8 cellular contexts compared by ENCODE assay signal in the genomic region with DNA sequence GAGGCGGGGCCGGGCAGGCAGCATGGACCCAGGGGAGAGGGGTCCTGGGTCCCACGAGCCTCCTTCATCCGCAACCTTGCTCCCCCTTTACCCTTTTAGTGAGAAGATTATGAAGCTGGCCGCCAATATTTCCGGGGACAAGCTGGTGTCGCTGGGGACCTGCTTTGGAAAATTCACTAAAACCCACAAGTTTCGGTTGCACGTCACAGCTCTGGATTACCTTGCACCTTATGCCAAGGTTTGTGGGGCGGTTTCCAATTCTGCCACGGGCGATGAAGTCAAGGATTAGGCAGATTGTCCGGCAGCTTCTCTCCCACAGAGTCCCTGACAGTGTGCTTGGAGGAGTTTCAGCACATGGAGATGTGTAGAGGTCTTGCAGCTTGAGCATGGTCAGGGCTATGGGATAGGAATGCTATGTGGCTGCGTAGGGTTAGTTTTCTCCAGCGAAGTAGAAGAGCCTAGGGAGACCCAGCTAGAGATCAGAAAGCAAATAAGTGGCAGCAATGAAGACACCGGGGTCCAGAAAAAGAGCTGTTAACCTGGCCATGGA. TPM values are rescaled to one million over a fixed set of nuclear protein-coding genes. Genes with fewer than 3 reads are reported as not detected.
DNase-seq lines count a peak whose midpoint lies in the region; ATAC-seq and TF ChIP-seq lines count a peak whose summit lies in the region.

No MANE protein-coding gene starts in this region.

- H3K4me1 ChIP-seq in cardiac muscle cell (ENCODE audit: low read depth) = peaks cover 13% of the 10 kb centered on the region

- DNase-seq in cardiac muscle cell (ENCODE audit: low read depth in 1 of 2, low spot score in 1 of 2) (peak in 1 of 2 donors; percentile 25), left cardiac atrium (no peak), immature natural killer cell (peak in 1 of 3 donors; percentile 11), NCI-H446 (lab: John Stamatoyannopoulos, UW) (no peak)
- DNase-seq in stimulated activated naive CD8-positive, alpha-beta T cell treated with anti-CD3 and anti-CD28 coated beads, Interleukin-15, Interleukin-2, amounts not matched to agents 100 U/mL and 50 U/mL, for 24 hours = peak; percentile 42
- DNase-seq in activated CD4-positive, CD25-positive, alpha-beta regulatory T cell treated with anti-CD3 and anti-CD28 coated beads, Interleukin-2, amount 50 U/mL, for 72 hours = no peak
- no peak for DNase-seq in effector CD4-positive, alpha-beta T cell

- peaks cover 25% of the 10 kb centered on the region for H3K36me3 ChIP-seq in cardiac muscle cell

- peak overlapping the region; percentile 85 for H3K27ac ChIP-seq in cardiac muscle cell

- H3K27me3 Mint-ChIP-seq in activated T-helper 17 cell treated with anti-CD3 and anti-CD28 coated beads, Interleukin-2, amount 50 U/mL, for 72 hours = no peaks in the 10 kb centered on the region
- peaks cover 0 to 1% (median 1%) of the 10 kb centered on the region in 3 donors for H3K27me3 Mint-ChIP-seq in immature natural killer cell (ENCODE audit: low read depth in 3 of 3)

- peak overlapping the region; percentile 100 for H3K27ac Mint-ChIP-seq in activated T-helper 17 cell treated with anti-CD3 and anti-CD28 coated beads, Interleukin-2, amount 50 U/mL, for 72 hours
- H3K27ac Mint-ChIP-seq in immature natural killer cell = peak overlapping the region; percentile 86 to 99 (median 97)

- H3K27me3 ChIP-seq in cardiac muscle cell = no peaks in the 10 kb centered on the region

- no peaks in the 10 kb centered on the region for H3K9me3 ChIP-seq in cardiac muscle cell (ENCODE audit: low read depth)

- no peak for TF ChIP-seq CTCF in cardiac muscle cell (IDR thresholded peaks at IDR 0.05; ENCODE audit: low read depth, low read length)

- H3K4me3 ChIP-seq in cardiac muscle cell = peak overlapping the region; percentile 75

- peak overlapping the region; percentile 100 for H3K4me3 Mint-ChIP-seq in activated T-helper 17 cell treated with anti-CD3 and anti-CD28 coated beads, Interleukin-2, amount 50 U/mL, for 72 hours
- peak overlapping the region; percentile 97 to 100 (median 98) for H3K4me3 Mint-ChIP-seq in immature natural killer cell

- H3K36me3 Mint-ChIP-seq in activated T-helper 17 cell treated with anti-CD3 and anti-CD28 coated beads, Interleukin-2, amount 50 U/mL, for 72 hours (ENCODE audit: low read depth) = peaks cover 85% of the 10 kb centered on the region
- H3K36me3 Mint-ChIP-seq in immature natural killer cell = peaks cover 11 to 13% (median 12%) of the 10 kb centered on the region in 3 donors

- H3K4me1 Mint-ChIP-seq in activated T-helper 17 cell treated with anti-CD3 and anti-CD28 coated beads, Interleukin-2, amount 50 U/mL, for 72 hours = peaks cover 28% of the 10 kb centered on the region
- peaks cover 47 to 65% of the 10 kb centered on the region in 2 donors for H3K4me1 Mint-ChIP-seq in immature natural killer cell

- intact Hi-C loops in left cardiac atrium (cut with DNase I) = loop anchor here in 1 of 2 donors (5.0 kb wide), 1 partner anchor 42 kb away; no protein-coding TSS in a partner anchor

- H3K9me3 Mint-ChIP-seq in activated T-helper 17 cell treated with anti-CD3 and anti-CD28 coated beads, Interleukin-2, amount 50 U/mL, for 72 hours = no peaks in the 10 kb centered on the region
- H3K9me3 Mint-ChIP-seq in immature natural killer cell = no peaks in the 10 kb centered on the region

- ATAC-seq in left cardiac atrium = no peak
- peak; percentile 4 for ATAC-seq in activated T-helper 17 cell treated with anti-CD3 and anti-CD28 coated beads, Interleukin-2, amount 50 U/mL, for 72 hours (replicated peaks)
- ATAC-seq in stimulated activated naive CD8-positive, alpha-beta T cell treated with anti-CD3 and anti-CD28 coated beads, Interleukin-15, Interleukin-2, amounts not matched to agents 100 U/mL and 50 U/mL, for 24 hours = peak; percentile 0

RNA-seq across cellular contexts. Expression of gene NIP7, which starts 0.6 kb away (rescaled TPM):
- total RNA-seq in cardiac muscle cell (8.5 and 9.5 TPM in 2 replicates), left cardiac atrium (10 to 100 TPM in 1 of 2 donors, 1 to 10 TPM in 1; 9.1 to 20.8 TPM)
- polyA plus RNA-seq in cardiac muscle cell (23.6 and 26.1 TPM in 2 replicates), immature natural killer cell (10 to 100 TPM; 13.0 to 24.9 (median 23.2) TPM)
- 10 to 100 TPM; 26.3 to 34.0 TPM for total RNA-seq in activated T-helper 17 cell treated with anti-CD3 and anti-CD28 coated beads, Interleukin-2, amount 50 U/mL, for 72 hours

RNA-seq across cellular contexts. Expression of gene COG8, which starts 0.8 kb away (rescaled TPM):
- total RNA-seq in cardiac muscle cell (79.2 and 95.3 TPM in 2 replicates), left cardiac atrium (10 to 100 TPM; 20.5 to 21.9 TPM)
- polyA plus RNA-seq in cardiac muscle cell (54.5 and 62.6 TPM in 2 replicates), immature natural killer cell (10 to 100 TPM; 36.6 to 52.0 (median 44.4) TPM)
- total RNA-seq in activated T-helper 17 cell treated with anti-CD3 and anti-CD28 coated beads, Interleukin-2, amount 50 U/mL, for 72 hours = 10 to 100 TPM; 29.7 to 34.2 TPM

RNA-seq across cellular contexts. Expression of gene PDF, which starts 9.8 kb away (rescaled TPM):
- 16.1 and 16.7 TPM in 2 replicates for total RNA-seq in cardiac muscle cell
- 12.0 and 13.2 TPM in 2 replicates for polyA plus RNA-seq in cardiac muscle cell
- 1 to 10 TPM; 6.2 to 9.4 TPM for total RNA-seq in left cardiac atrium
- total RNA-seq in activated T-helper 17 cell treated with anti-CD3 and anti-CD28 coated beads, Interleukin-2, amount 50 U/mL, for 72 hours = 10 to 100 TPM in 1 of 2 donors, 1 to 10 TPM in 1; 8.4 to 20.6 TPM
- 1 to 10 TPM; 6.3 to 10.0 (median 6.3) TPM for polyA plus RNA-seq in immature natural killer cell

RNA-seq across cellular contexts. Expression of gene TMED6, which starts 11.4 kb away (rescaled TPM):
- total RNA-seq in cardiac muscle cell (0.69 TPM in 1 of 2 replicates, not detected in the other), left cardiac atrium (under 1 TPM in 1 of 2 donors, not detected in 1; 0.37 TPM)
- polyA plus RNA-seq in cardiac muscle cell (0.37 and 0.95 TPM in 2 replicates), immature natural killer cell (not detected)
- 1 to 10 TPM; 2.0 to 4.0 TPM for total RNA-seq in activated T-helper 17 cell treated with anti-CD3 and anti-CD28 coated beads, Interleukin-2, amount 50 U/mL, for 72 hours

RNA-seq across cellular contexts. Expression of gene VPS4A, which starts 29.0 kb away (rescaled TPM):
- total RNA-seq in cardiac muscle cell = 30.8 and 36.9 TPM in 2 replicates
- polyA plus RNA-seq in cardiac muscle cell = 50.7 and 52.2 TPM in 2 replicates
- 10 to 100 TPM; 22.4 to 30.0 TPM for total RNA-seq in left cardiac atrium
- total RNA-seq in activated T-helper 17 cell treated with anti-CD3 and anti-CD28 coated beads, Interleukin-2, amount 50 U/mL, for 72 hours = 10 to 100 TPM; 20.7 to 26.9 TPM
- 10 to 100 TPM; 26.5 to 52.0 (median 30.9) TPM for polyA plus RNA-seq in immature natural killer cell

Comparison
In these comparisons a context has a peak if more than half of its experiments do, and no peak if none do; other contexts are left out.
1. ATAC-seq: peak in activated T-helper 17 cell treated with anti-CD3 and anti-CD28 coated beads, Interleukin-2, amount 50 U/mL, for 72 hours (single experiment) and stimulated activated naive CD8-positive, alpha-beta T cell treated with anti-CD3 and anti-CD28 coated beads, Interleukin-15, Interleukin-2, amounts not matched to agents 100 U/mL and 50 U/mL, for 24 hours (single experiment); none in left cardiac atrium (0 of 2).